In the genomic region with DNA sequence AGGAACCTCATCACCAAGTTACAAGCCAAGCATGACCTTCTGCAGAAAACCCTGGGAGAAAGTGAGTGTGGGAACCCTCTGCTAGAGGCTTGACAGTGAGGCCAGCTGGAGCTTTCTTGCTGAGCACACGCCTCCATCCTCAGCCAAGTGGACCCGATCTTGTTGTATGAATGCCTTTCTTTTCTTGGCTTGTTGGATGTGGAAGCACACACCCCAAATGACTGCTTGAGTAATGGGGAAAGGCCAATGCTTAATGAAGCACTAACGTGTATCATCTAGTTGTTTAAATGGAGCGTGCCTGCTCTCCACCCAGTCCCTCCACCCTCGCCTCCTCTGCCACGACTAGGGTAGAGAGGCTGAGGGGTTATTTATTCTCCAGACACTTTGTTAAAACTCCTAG, we compare ENCODE assay signal across 20 cellular contexts. TPM values are rescaled to one million over a fixed set of nuclear protein-coding genes. Genes with fewer than 3 reads are reported as not detected.
DNase-seq lines count a peak whose midpoint lies in the region; ATAC-seq, FAIRE-seq and TF ChIP-seq lines count a peak whose summit lies in the region.
"Had no signal": no experiment of that assay in that cellular context is flagged by ENCODE, and none has a peak within 500 bp of the region (broad histone marks: within the 10 kb centered on the region; RNA-seq: fewer than 3 reads in every experiment).

No MANE protein-coding gene starts in this region.

- H3K9ac ChIP-seq in SK-N-SH (no peak overlapping the region), muscle layer of colon (ENCODE audit: low read length) (no peak overlapping the region)

- CTCF ChIA-PET in SK-N-SH (lab: Yijun Ruan, JAX): interaction anchor here (0.7 to 2.5 kb wide), 4 partner anchors 22 to 63 kb away, joined by 3 to 9 read pairs (median 4); no protein-coding TSS in a partner anchor

- peaks cover 39% of the 10 kb centered on the region for H3K36me3 Mint-ChIP-seq in type B pancreatic cell

- no peak for TF ChIP-seq EP300 in SK-N-SH (IDR thresholded peaks at IDR 0.05; ENCODE audit: borderline replicate concordance in 1 of 2, low read depth in 1 of 2, low read length in 1 of 2)

- H2AFZ ChIP-seq in SK-N-SH (ENCODE audit: low read depth): no peak overlapping the region

- peak overlapping the region; percentile 78 for H3K27ac Mint-ChIP-seq in type B pancreatic cell
- H3K27ac Mint-ChIP-seq: activated naive CD8-positive, alpha-beta T cell; activated T-helper 2 cell treated with anti-CD3 and anti-CD28 coated beads, Interferon-gamma antibody, Interleukin-2, Interleukin-4, amounts not matched to agents 10 μg/mL and 5 μg/mL and 100 μg/mL, durations not matched to agents 14 hours and 24 hours and 36 hours; T-helper 17 cell had no signal

- peaks cover 44% of the 10 kb centered on the region for H3K4me1 Mint-ChIP-seq in type B pancreatic cell (ENCODE audit: unreplicated experiment)

- no peaks in the 10 kb centered on the region for H3K79me2 ChIP-seq in SK-N-SH (ENCODE audit: insufficient read depth)

- peaks cover 16% of the 10 kb centered on the region for H4K20me1 ChIP-seq in SK-N-SH (ENCODE audit: insufficient read depth)

- intact Hi-C loops in Right ventricle myocardium superior (cut with DNase I): no loop called here
- intact Hi-C loops in left ventricle myocardium superior (cut with micrococcal nuclease): no loop called here

- no peaks in the 10 kb centered on the region for H3K9me3 Mint-ChIP-seq in type B pancreatic cell
- H3K9me3 Mint-ChIP-seq: activated T-helper 2 cell treated with anti-CD3 and anti-CD28 coated beads, Interferon-gamma antibody, Interleukin-2, Interleukin-4, amounts not matched to agents 10 μg/mL and 5 μg/mL and 100 μg/mL, durations not matched to agents 14 hours and 24 hours and 36 hours had no signal

- no peak for FAIRE-seq in urothelium cell line (lab: Jason Lieb, UNC)
- FAIRE-seq: H54, keratinocyte had no signal

- H3K36me3 ChIP-seq in SK-N-SH (replicated peaks in 1 of 2; ENCODE audit: control insufficient read depth in 1 of 2, insufficient read depth in 2 of 2, low read length in 1 of 2) (peaks cover 30 to 35% of the 10 kb centered on the region in 2 experiments), muscle layer of colon (ENCODE audit: insufficient read depth, low read length) (peaks cover 12% of the 10 kb centered on the region)

- H3K4me3 Mint-ChIP-seq in type B pancreatic cell: peak overlapping the region; percentile 43
- H3K4me3 Mint-ChIP-seq: activated naive CD8-positive, alpha-beta T cell; T-helper 17 cell had no signal

- peaks cover 7 to 34% of the 10 kb centered on the region in 2 experiments; a peak in 3 of 4 replicates for H3K4me1 ChIP-seq in SK-N-SH (ENCODE audit: control insufficient read depth in 1 of 2, insufficient read depth in 2 of 2, low read depth in 1 of 2, low read length in 1 of 2)
- peaks cover 25% of the 10 kb centered on the region for H3K4me1 ChIP-seq in muscle layer of colon (ENCODE audit: insufficient read depth, low read length)
- H3K4me1 ChIP-seq: gastrocnemius medialis, SJSA1 had no signal

- DNase-seq in Right ventricle myocardium superior: no peak
- DNase-seq in left ventricle myocardium superior: no peak
- no peak for DNase-seq in SK-N-SH
- no peak for DNase-seq in type B pancreatic cell (ENCODE audit: extremely low spot score, unreplicated experiment)
- DNase-seq in urothelium cell line (ENCODE audit: low spot score): no peak
- no peak for DNase-seq in GM19238 (ENCODE audit: insufficient read length, low spot score)
- DNase-seq: activated CD4-positive, alpha-beta T cell treated with anti-CD3 and anti-CD28 coated beads, Interleukin-2, amount 50 U/mL, for 1 hour; activated CD8-positive, alpha-beta memory T cell treated with anti-CD3 and anti-CD28 coated beads, Interleukin-2, amount 50 U/mL, for 48 hours; effector CD4-positive, alpha-beta T cell; gastrocnemius medialis; NCI-H2107; stimulated activated CD4-positive, alpha-beta T cell treated with anti-CD3 and anti-CD28 coated beads, Interleukin-12 subunit alpha, Interleukin-12 subunit beta, amount 100 ng/mL, for 4 hours; T-helper 17 cell had no signal

- H3K4me2 ChIP-seq in SK-N-SH: peak overlapping the region; percentile 23; the same call in 1 of the 2 replicates

- ATAC-seq in Right ventricle myocardium superior (ENCODE audit: poor library complexity): peak; percentile 17
- no peak for ATAC-seq in left ventricle myocardium superior
- no peak for ATAC-seq in HG03354 (IDR thresholded peaks at IDR 0.05; ENCODE audit: poor library complexity, severe bottlenecking, unreplicated experiment)
- ATAC-seq: gastrocnemius medialis, T-helper 17 cell had no signal

- no peak overlapping the region for H3K4me3 ChIP-seq in SK-N-SH (ENCODE audit: low read depth in 2 of 2, low read length in 1 of 2)
- H3K4me3 ChIP-seq in muscle layer of colon (ENCODE audit: low read depth in 1 of 2, low read length in 2 of 2): no peak overlapping the region
- H3K4me3 ChIP-seq: gastrocnemius medialis, SJSA1 had no signal

- 39% methylated on average over 6 of the region's 6 CpGs for WGBS in SK-N-SH (ENCODE audit: low lambda C conversion rate)

- H3K27ac ChIP-seq in SK-N-SH (ENCODE audit: low read depth in 2 of 2, low read length in 1 of 2): peak overlapping the region; percentile 62 to 93
- peak overlapping the region; percentile 80 for H3K27ac ChIP-seq in muscle layer of colon (ENCODE audit: low read depth, low read length)
- H3K27ac ChIP-seq: gastrocnemius medialis, SJSA1 had no signal

- no peak for TF ChIP-seq RAD21 in SK-N-SH (IDR thresholded peaks at IDR 0.05; ENCODE audit: low read length)

- no peaks in the 10 kb centered on the region for H3K9me3 ChIP-seq in SK-N-SH
- no peaks in the 10 kb centered on the region for H3K9me3 ChIP-seq in muscle layer of colon (ENCODE audit: low read length)
- H3K9me3 ChIP-seq: gastrocnemius medialis, SJSA1 had no signal

- H3K9me2 ChIP-seq in SK-N-SH: no peaks in the 10 kb centered on the region

- POLR2A ChIA-PET in SK-N-SH (lab: Yijun Ruan, JAX): no interaction called here

- no peaks in the 10 kb centered on the region for H3K27me3 Mint-ChIP-seq in type B pancreatic cell
- H3K27me3 Mint-ChIP-seq: activated naive CD8-positive, alpha-beta T cell; T-helper 17 cell had no signal

- no peak for TF ChIP-seq CTCF in SK-N-SH (IDR thresholded peaks at IDR 0.05)
- TF ChIP-seq CTCF in type B pancreatic cell (conservative IDR thresholded peaks at IDR 0.05): no peak

- H3K27me3 ChIP-seq in SK-N-SH (ENCODE audit: insufficient read depth) (no peaks in the 10 kb centered on the region), muscle layer of colon (ENCODE audit: control insufficient read depth in 1 of 2, insufficient read depth in 2 of 2, low read length in 2 of 2) (no peaks in the 10 kb centered on the region)
- H3K27me3 ChIP-seq: gastrocnemius medialis, SJSA1 had no signal

- peaks cover 26% of the 10 kb centered on the region for H3F3A ChIP-seq in SK-N-SH (replicated peaks; ENCODE audit: insufficient read depth)

TF ChIP-seq in SK-N-SH, 30 proteins besides CTCF, POLR2A, EP300 and RAD21:
- TF ChIP-seq SIN3A (IDR thresholded peaks at IDR 0.05; ENCODE audit: borderline replicate concordance, low read depth, low read length) (no peak), GATA2 (CRISPR knock-in tag; IDR thresholded peaks at IDR 0.05) (no peak), SMC3 (IDR thresholded peaks at IDR 0.05; ENCODE audit: low read depth, low read length) (no peak), GABPA (IDR thresholded peaks at IDR 0.05; ENCODE audit: low read depth) (no peak), CHD2 (IDR thresholded peaks at IDR 0.05; ENCODE audit: low read length, partially characterized antibody) (no peak), MXI1 (IDR thresholded peaks at IDR 0.05; ENCODE audit: low read depth, low read length) (no peak), FOXJ3 (CRISPR knock-in tag; IDR thresholded peaks at IDR 0.05) (no peak), RXRA (IDR thresholded peaks at IDR 0.05; ENCODE audit: borderline replicate concordance, low read depth) (no peak)
- TF ChIP-seq, protein P1, sequence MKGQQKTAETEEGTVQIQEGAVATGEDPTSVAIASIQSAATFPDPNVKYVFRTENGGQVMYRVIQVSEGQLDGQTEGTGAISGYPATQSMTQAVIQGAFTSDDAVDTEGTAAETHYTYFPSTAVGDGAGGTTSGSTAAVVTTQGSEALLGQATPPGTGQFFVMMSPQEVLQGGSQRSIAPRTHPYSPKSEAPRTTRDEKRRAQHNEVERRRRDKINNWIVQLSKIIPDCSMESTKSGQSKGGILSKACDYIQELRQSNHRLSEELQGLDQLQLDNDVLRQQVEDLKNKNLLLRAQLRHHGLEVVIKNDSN (IDR thresholded peaks at IDR 0.05; ENCODE audit: borderline replicate concordance, low read depth): no peak
TF ChIP-seq in SK-N-SH: peak in this region for 0.

RNA-seq across cellular contexts. Expression of a gene that starts 54.4 kb away (rescaled TPM):
- total RNA-seq in Right ventricle myocardium superior (0.46 TPM), left ventricle myocardium superior (0.64 TPM), type B pancreatic cell (ENCODE audit: low replicate concordance) (10.7 and 13.4 TPM in 2 replicates)
- 14.2 and 14.5 TPM in 2 replicates for polyA plus RNA-seq in SK-N-SH (2012; rRNA removed)
- 6.8 and 10.4 TPM in 2 replicates for polyA plus RNA-seq in SK-N-SH (2012; cell fraction: cytosol; rRNA removed)
- polyA plus RNA-seq in SK-N-SH (2012; cell fraction: nucleus; rRNA removed): 20.5 and 32.0 TPM in 2 replicates
